Comparison of ENCODE assay signal across 9 cellular contexts in the genomic region with DNA sequence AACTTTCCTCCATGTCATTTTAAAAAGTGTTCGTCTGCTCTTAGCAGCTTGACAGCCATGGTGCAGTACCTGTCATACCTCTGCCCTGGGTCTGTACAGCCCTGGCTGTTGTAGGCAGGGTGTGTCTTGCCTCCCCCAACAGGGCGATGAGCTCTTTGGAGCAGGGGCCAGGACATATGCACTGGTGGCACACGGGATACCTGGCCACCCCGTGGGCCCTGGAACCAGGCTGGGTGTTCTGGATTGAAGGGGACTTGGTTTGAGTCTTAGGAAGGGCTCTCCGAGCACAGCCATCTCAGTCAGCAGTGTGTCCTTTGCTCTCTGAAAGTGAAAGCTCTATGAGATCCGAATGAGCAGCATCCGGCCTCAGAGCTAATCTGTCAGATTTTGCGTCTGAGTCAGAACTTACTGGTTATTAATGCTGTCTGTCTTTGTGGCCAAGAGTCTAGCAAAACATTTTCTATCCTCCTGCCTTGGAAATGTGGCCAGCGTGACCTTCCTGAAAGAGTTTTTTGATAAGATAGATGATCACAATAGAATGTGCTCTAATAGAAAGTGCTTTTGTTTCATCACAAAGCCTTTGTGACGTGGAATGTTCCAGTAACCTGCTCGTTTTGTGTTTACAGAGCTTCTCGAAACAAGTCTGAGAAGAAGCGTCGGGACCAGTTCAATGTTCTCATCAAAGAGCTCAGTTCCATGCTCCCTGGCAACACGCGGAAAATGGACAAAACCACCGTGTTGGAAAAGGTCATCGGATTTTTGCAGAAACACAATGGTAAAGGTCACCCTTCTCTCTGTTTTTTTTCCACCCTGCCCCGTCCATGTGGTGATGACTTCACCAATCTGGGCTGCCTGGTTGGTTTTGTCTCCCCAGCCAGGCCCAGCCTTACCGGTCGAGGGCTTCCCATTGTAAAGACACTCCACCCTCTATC.
A peak's percentile ranks its signal among the peaks of the same experiment; 100 is the strongest.
DNase-seq lines count a peak whose midpoint lies in the region; ATAC-seq, FAIRE-seq and TF ChIP-seq lines count a peak whose summit lies in the region.
"Had no signal": no experiment of that assay in that cellular context is flagged by ENCODE, and none has a peak within 500 bp of the region (broad histone marks: within the 10 kb centered on the region; RNA-seq: fewer than 3 reads in every experiment).

No MANE protein-coding gene starts in this region.

- no peak overlapping the region for H3K27ac ChIP-seq in CD4-positive, alpha-beta T cell (ENCODE audit: low read depth, low read length)
- H3K27ac ChIP-seq in pancreas = peak overlapping the region in 3 of 4 donors; percentile 26 to 84 (median 48)

- no peaks in the 10 kb centered on the region for H3K9me3 ChIP-seq in CD4-positive, alpha-beta T cell (ENCODE audit: control insufficient read depth, low read length)
- no peaks in the 10 kb centered on the region for H3K9me3 ChIP-seq in pancreas

- CTCF ChIA-PET in CD4-positive, alpha-beta T cell (lab: Charles Lee) = interaction anchor here (1.3 kb wide), 1 partner anchor 315 kb away, joined by 3 read pairs; no protein-coding TSS in a partner anchor
- CTCF ChIA-PET in activated B cell treated with CpG ODN at 0.5 μM for 24 hours (lab: Charles Lee) = interaction anchor here (0.6 kb wide), 1 partner anchor 460 kb away, joined by 4 read pairs; no protein-coding TSS in a partner anchor

- 67 to 70% methylated on average over 21 of the region's 21 CpGs for WGBS in pancreas, 2 donors

- H3K27me3 ChIP-seq in CD4-positive, alpha-beta T cell (ENCODE audit: control insufficient read depth, insufficient read depth, low read length) = no peaks in the 10 kb centered on the region
- H3K27me3 ChIP-seq in pancreas = no peaks in the 10 kb centered on the region

- no peaks in the 10 kb centered on the region for H3K36me3 Mint-ChIP-seq in CD4-positive, alpha-beta T cell (ENCODE audit: low read depth)
- H3K36me3 Mint-ChIP-seq in activated B cell treated with CpG ODN at 0.5 μM for 24 hours (ENCODE audit: low read depth) = no peaks in the 10 kb centered on the region

- DNase-seq in CD4-positive, alpha-beta T cell = peak in 7 of 10 experiments; percentile 8 to 22 (median 16)
- DNase-seq in activated B cell treated with CpG ODN at 0.5 μM for 24 hours (no peak), pancreas (no peak), SKM-1 treated with dmso at 0.1 percent for 144 hours (lab: John Stamatoyannopoulos, UW; ENCODE audit: unreplicated experiment) (no peak), NCI-H748 treated with DMSO at 0.1 percent for 48 hours (lab: John Stamatoyannopoulos, UW) (no peak)

- FAIRE-seq in pancreas (lab: Jason Lieb, UNC) = no peak

- no peak for TF ChIP-seq CTCF in CD4-positive, alpha-beta T cell (IDR thresholded peaks at IDR 0.05)
- TF ChIP-seq CTCF in activated B cell treated with CpG ODN at 0.5 μM for 24 hours (IDR thresholded peaks at IDR 0.05) = no peak
- TF ChIP-seq CTCF in pancreas (IDR thresholded peaks at IDR 0.05) = no peak

- H3K4me3 ChIP-seq in pancreas = no peak overlapping the region

- intact Hi-C loops in CD4-positive, alpha-beta T cell (cut with DNase I, micrococcal nuclease) = no loop called here
- intact Hi-C loops in activated B cell treated with CpG ODN at 0.5 μM for 24 hours (cut with micrococcal nuclease) = no loop called here
- intact Hi-C loops in pancreas (cut with DNase I) = no loop called here

- ATAC-seq in CD4-positive, alpha-beta T cell (ENCODE audit: poor library complexity) = peak; percentile 79
- ATAC-seq in GM21619 (IDR thresholded peaks at IDR 0.05; ENCODE audit: unreplicated experiment) (peak; percentile 91), activated B cell treated with CpG ODN at 0.5 μM for 24 hours (ENCODE audit: low read depth) (peak; percentile 31), esophagus mucosa (peak; percentile 48), pancreas (peak in 3 of 4 donors; percentile 79 to 90 (median 85)), HG03378 (IDR thresholded peaks at IDR 0.05; ENCODE audit: unreplicated experiment) (no peak)

- no peaks in the 10 kb centered on the region for H3K9me3 Mint-ChIP-seq in CD4-positive, alpha-beta T cell
- H3K9me3 Mint-ChIP-seq in activated B cell treated with CpG ODN at 0.5 μM for 24 hours = no peaks in the 10 kb centered on the region
- H3K9me3 Mint-ChIP-seq: dendritic cell treated with granulocyte-macrophage colony-stimulating factor and Interleukin-4, amounts not matched to agents 40 ng/mL and 50 ng/mL, for 4 days had no signal

- H3K4me1 Mint-ChIP-seq in CD4-positive, alpha-beta T cell (ENCODE audit: low read depth) = peaks cover 14% of the 10 kb centered on the region
- H3K4me1 Mint-ChIP-seq in activated B cell treated with CpG ODN at 0.5 μM for 24 hours = no peaks in the 10 kb centered on the region

- H3K27me3 Mint-ChIP-seq in CD4-positive, alpha-beta T cell = no peaks in the 10 kb centered on the region
- H3K27me3 Mint-ChIP-seq in activated B cell treated with CpG ODN at 0.5 μM for 24 hours = peaks cover 9% of the 10 kb centered on the region

- POLR2A ChIA-PET in CD4-positive, alpha-beta T cell (lab: Charles Lee) = interaction anchor here (0.7 to 1.5 kb wide), 5 partner anchors 11 to 77 kb away, joined by 3 to 13 read pairs (median 3); a partner anchor contains a TSS
- POLR2A ChIA-PET in activated B cell treated with CpG ODN at 0.5 μM for 24 hours (lab: Charles Lee) = no interaction called here

- peak overlapping the region; percentile 82 for H3K27ac Mint-ChIP-seq in CD4-positive, alpha-beta T cell
- H3K27ac Mint-ChIP-seq in activated B cell treated with CpG ODN at 0.5 μM for 24 hours = no peak overlapping the region
- H3K27ac Mint-ChIP-seq: dendritic cell treated with granulocyte-macrophage colony-stimulating factor and Interleukin-4, amounts not matched to agents 40 ng/mL and 50 ng/mL, for 4 days had no signal

- H3K4me3 Mint-ChIP-seq in CD4-positive, alpha-beta T cell = peak overlapping the region; percentile 61
- peak overlapping the region; percentile 29 for H3K4me3 Mint-ChIP-seq in activated B cell treated with CpG ODN at 0.5 μM for 24 hours
- H3K4me3 Mint-ChIP-seq: dendritic cell treated with granulocyte-macrophage colony-stimulating factor and Interleukin-4, amounts not matched to agents 40 ng/mL and 50 ng/mL, for 4 days had no signal

- peaks cover 0 to 13% (median 5%) of the 10 kb centered on the region in 3 donors for H3K36me3 ChIP-seq in pancreas

- H3K4me1 ChIP-seq in pancreas = peaks cover 0 to 6% (median 0%) of the 10 kb centered on the region in 3 donors

Comparison
In these comparisons a context has a peak if more than half of its experiments do, and no peak if none do; other contexts are left out.
1. DNase-seq: peak in CD4-positive, alpha-beta T cell (7 of 10); none in activated B cell treated with CpG ODN at 0.5 μM for 24 hours (single experiment), pancreas (0 of 6), SKM-1 treated with dmso at 0.1 percent for 144 hours (single experiment) and NCI-H748 treated with DMSO at 0.1 percent for 48 hours (single experiment).